20 cellular contexts compared by ENCODE assay signal in genomic region chr2:78568921-78569320, GRCh38.
DNase-seq lines count a peak whose midpoint lies in the region; ATAC-seq and TF ChIP-seq lines count a peak whose summit lies in the region.
"Had no signal": no experiment of that assay in that cellular context is flagged by ENCODE, and none has a peak within 500 bp of the region (broad histone marks: within the 10 kb centered on the region; RNA-seq: fewer than 3 reads in every experiment).

No MANE protein-coding gene starts in this region.

- no peak overlapping the region for H2BK12ac ChIP-seq in neuronal stem cell (ENCODE audit: low read length)

- H3K4ac ChIP-seq in neuronal stem cell (ENCODE audit: low read length): no peak overlapping the region

- H3K4me3 ChIP-seq in neural cell (ENCODE audit: low read length) (peak overlapping the region; percentile 45), neuronal stem cell (ENCODE audit: low read length in 2 of 2) (no peak overlapping the region), GM23338 (no peak overlapping the region)
- H3K4me3 ChIP-seq: A549; BLaER1 treated with 17β-estradiol and CSF1 and Interleukin-3, amounts not matched to agents 10 nM and 100 nM had no signal

- H3K4me2 ChIP-seq in neural cell (ENCODE audit: low read length) (peak overlapping the region; percentile 49), neuronal stem cell (ENCODE audit: insufficient read depth, low read length, poor library complexity, severe bottlenecking) (no peak overlapping the region), GM23338 (no peak overlapping the region)
- H3K4me2 ChIP-seq: A549; BLaER1 treated with 17β-estradiol and CSF1 and Interleukin-3, amounts not matched to agents 10 nM and 100 nM had no signal

- no peaks in the 10 kb centered on the region for H3K9me3 ChIP-seq in neural cell (ENCODE audit: low read length)
- no peaks in the 10 kb centered on the region for H3K9me3 ChIP-seq in neuronal stem cell (replicated peaks in 1 of 2; ENCODE audit: control insufficient read depth in 2 of 2, insufficient read depth in 1 of 2, low read depth in 1 of 2, low read length in 2 of 2)
- H3K9me3 ChIP-seq: BLaER1 treated with 17β-estradiol and CSF1 and Interleukin-3, amounts not matched to agents 10 nM and 100 nM; Caco-2 had no signal

- H3K9ac ChIP-seq in neural cell (ENCODE audit: low read length) (no peak overlapping the region), neuronal stem cell (ENCODE audit: low read depth, low read length, poor library complexity) (no peak overlapping the region)
- H3K9ac ChIP-seq: BLaER1 treated with 17β-estradiol and CSF1 and Interleukin-3, amounts not matched to agents 10 nM and 100 nM had no signal

- H3F3A ChIP-seq in neural cell (ENCODE audit: insufficient read depth, low read length, poor library complexity, severe bottlenecking) (no peaks in the 10 kb centered on the region), GM23338 (replicated peaks; ENCODE audit: low read depth) (no peaks in the 10 kb centered on the region)

- H3K36me3 ChIP-seq in neural cell (ENCODE audit: insufficient read depth, low read length) (no peaks in the 10 kb centered on the region), neuronal stem cell (replicated peaks in 1 of 2; ENCODE audit: control insufficient read depth in 2 of 2, insufficient read depth in 2 of 2, low read length in 2 of 2) (no peaks in the 10 kb centered on the region), GM23338 (ENCODE audit: insufficient read depth) (no peaks in the 10 kb centered on the region)
- H3K36me3 ChIP-seq: BLaER1 treated with 17β-estradiol and CSF1 and Interleukin-3, amounts not matched to agents 10 nM and 100 nM had no signal

- H3K27ac ChIP-seq in neural cell (ENCODE audit: low read length): peak overlapping the region; percentile 68
- no peak overlapping the region for H3K27ac ChIP-seq in neuronal stem cell (replicated peaks; ENCODE audit: low read length)
- no peak overlapping the region for H3K27ac ChIP-seq in GM23338 (ENCODE audit: low read depth)
- H3K27ac ChIP-seq: 22Rv1; A549; BLaER1 treated with 17β-estradiol and CSF1 and Interleukin-3, amounts not matched to agents 10 nM and 100 nM; C4-2B had no signal

- no peak for TF ChIP-seq CTCF in neural cell (IDR thresholded peaks at IDR 0.05; ENCODE audit: poor library complexity, severe bottlenecking)
- TF ChIP-seq CTCF in GM23338 (conservative IDR thresholded peaks at IDR 0.05; ENCODE audit: low read depth in 2 of 2): no peak

- H3K27me3 Mint-ChIP-seq in GM23338 (ENCODE audit: insufficient read depth, low read depth, poor library complexity): no peaks in the 10 kb centered on the region
- H3K27me3 Mint-ChIP-seq: B cell; CD4-positive, alpha-beta T cell had no signal

- H2BK15ac ChIP-seq in neuronal stem cell (ENCODE audit: low read length): no peak overlapping the region

- H4K8ac ChIP-seq in neuronal stem cell (ENCODE audit: low read depth, low read length): no peak overlapping the region

- no peaks in the 10 kb centered on the region for H3K36me3 Mint-ChIP-seq in GM23338 (ENCODE audit: low read depth)
- H3K36me3 Mint-ChIP-seq: CD8-positive, alpha-beta T cell had no signal

- no peaks in the 10 kb centered on the region for H3K79me2 ChIP-seq in neural cell (replicated peaks; ENCODE audit: insufficient read depth, low read length)
- H3K79me2 ChIP-seq in GM23338 (replicated peaks; ENCODE audit: insufficient read depth): no peaks in the 10 kb centered on the region

- DNase-seq in NCI-H748 (lab: John Stamatoyannopoulos, UW; ENCODE audit: unreplicated experiment) (peak; percentile 1), NCI-H748 treated with DMSO at 0.1 percent for 48 hours (lab: John Stamatoyannopoulos, UW) (no peak), NCI-H2227 (lab: John Stamatoyannopoulos, UW; ENCODE audit: unreplicated experiment) (peak; percentile 59), neuronal stem cell (ENCODE audit: low spot score) (no peak), GM23338 (ENCODE audit: low spot score) (no peak)
- DNase-seq: ACHN; Caco-2; Calu3; CD4-positive, alpha-beta T cell; CD8-positive, alpha-beta T cell; DMS79 treated with DMSO at 0.1 percent for 48 hours; GF-D8 had no signal

- H3K9me2 ChIP-seq in neural cell (ENCODE audit: insufficient read depth, low read length): no peaks in the 10 kb centered on the region
- H3K9me2 ChIP-seq in GM23338 (ENCODE audit: insufficient read depth): no peaks in the 10 kb centered on the region

- H3K27me3 ChIP-seq in neural cell (ENCODE audit: insufficient read depth, low read depth, low read length): no peaks in the 10 kb centered on the region
- H3K27me3 ChIP-seq in neuronal stem cell (ENCODE audit: control insufficient read depth in 3 of 3, insufficient read depth in 3 of 3, low read depth in 1 of 3, low read length in 3 of 3): no peaks in the 10 kb centered on the region
- no peaks in the 10 kb centered on the region for H3K27me3 ChIP-seq in GM23338 (ENCODE audit: insufficient read depth)
- H3K27me3 ChIP-seq: BLaER1 treated with 17β-estradiol and CSF1 and Interleukin-3, amounts not matched to agents 10 nM and 100 nM had no signal

- peak; percentile 62 for TF ChIP-seq EP300 in neural cell (conservative IDR thresholded peaks at IDR 0.05; ENCODE audit: poor library complexity, severe bottlenecking)

- no peak overlapping the region for H2AK5ac ChIP-seq in neuronal stem cell (ENCODE audit: low read depth, low read length)

- no peak overlapping the region for H4K91ac ChIP-seq in neuronal stem cell (ENCODE audit: low read depth, low read length, poor library complexity)

- H3K4me1 ChIP-seq in neuronal stem cell (ENCODE audit: control insufficient read depth in 2 of 2, insufficient read depth in 1 of 2, low read depth in 1 of 2, low read length in 2 of 2): peaks cover 0 to 2% of the 10 kb centered on the region in 2 donors
- no peaks in the 10 kb centered on the region for H3K4me1 ChIP-seq in GM23338 (ENCODE audit: insufficient read depth)
- H3K4me1 ChIP-seq: A549; BLaER1 treated with 17β-estradiol and CSF1 and Interleukin-3, amounts not matched to agents 10 nM and 100 nM; Caco-2 had no signal

- H2AFZ ChIP-seq in neural cell (ENCODE audit: low read depth, low read length) (peak overlapping the region; percentile 9), neuronal stem cell (ENCODE audit: low read length) (peak overlapping the region; percentile 31), GM23338 (no peak overlapping the region)

- no peak overlapping the region for H2BK5ac ChIP-seq in neuronal stem cell (ENCODE audit: low read length)

- no CpG with 5 or more reads among the region's 4 CpGs for WGBS in neuronal stem cell (ENCODE audit: extremely low coverage in 2 of 2, insufficient read length in 2 of 2, insufficient replicate concordance in 1 of 2), 2 donors

- H2BK120ac ChIP-seq in neuronal stem cell (ENCODE audit: low read depth, low read length): no peak overlapping the region

- no peak for TF ChIP-seq RAD21 in neural cell (conservative IDR thresholded peaks at IDR 0.05)

- H3K14ac ChIP-seq in neuronal stem cell (ENCODE audit: low read length): no peak overlapping the region

- H3K27ac Mint-ChIP-seq in GM23338: no peak overlapping the region
- H3K27ac Mint-ChIP-seq: B cell; CD4-positive, alpha-beta T cell; CD8-positive, alpha-beta T cell had no signal

- no peak overlapping the region for H3K4me3 Mint-ChIP-seq in GM23338
- H3K4me3 Mint-ChIP-seq: B cell; CD4-positive, alpha-beta T cell; CD8-positive, alpha-beta T cell had no signal

- H3K23ac ChIP-seq in neuronal stem cell (ENCODE audit: low read depth, low read length, poor library complexity): no peak overlapping the region

- peaks cover 7% of the 10 kb centered on the region; the same call in 2 of the 3 replicates for H3K4me1 Mint-ChIP-seq in GM23338
- H3K4me1 Mint-ChIP-seq: B cell had no signal

- no peaks in the 10 kb centered on the region; the same call in 2 of the 3 replicates for H3K9me3 Mint-ChIP-seq in GM23338

- H3K79me1 ChIP-seq in neuronal stem cell (ENCODE audit: low read depth, low read length): no peaks in the 10 kb centered on the region

- ATAC-seq in GM23338 (no peak), HG02798 (IDR thresholded peaks at IDR 0.05; ENCODE audit: poor library complexity, unreplicated experiment) (no peak), HG02610 (IDR thresholded peaks at IDR 0.05; ENCODE audit: unreplicated experiment) (no peak)
- ATAC-seq: A549; CD8-positive, alpha-beta T cell had no signal

- H3K18ac ChIP-seq in neuronal stem cell (ENCODE audit: low read length): no peak overlapping the region

- H4K20me1 ChIP-seq in neural cell (ENCODE audit: insufficient read depth): no peaks in the 10 kb centered on the region
- H4K20me1 ChIP-seq in GM23338 (replicated peaks; ENCODE audit: insufficient read depth): no peaks in the 10 kb centered on the region
- H4K20me1 ChIP-seq: BLaER1 treated with 17β-estradiol and CSF1 and Interleukin-3, amounts not matched to agents 10 nM and 100 nM had no signal

TF ChIP-seq in neural cell, 6 proteins besides CTCF, POLR2A, EP300 and RAD21:
- no peak for TF ChIP-seq TAF1 (IDR thresholded peaks at IDR 0.05; ENCODE audit: low read depth)
- TF ChIP-seq SMC3 (conservative IDR thresholded peaks at IDR 0.05; ENCODE audit: poor library complexity): no peak
- TF ChIP-seq POLR2AphosphoS5 (IDR thresholded peaks at IDR 0.05): no peak
- TF ChIP-seq EZH2 (IDR thresholded peaks at IDR 0.05; ENCODE audit: borderline replicate concordance, insufficient read depth, low read length, poor library complexity, severe bottlenecking): no peak

TF ChIP-seq in GM23338, 12 proteins besides CTCF, POLR2A, EP300 and RAD21 (continues in another document):
- TF ChIP-seq ZNF331 (CRISPR knock-in tag; IDR thresholded peaks at IDR 0.05; ENCODE audit: low read depth): no peak
- no peak for TF ChIP-seq CREB1 (CRISPR knock-in tag; IDR thresholded peaks at IDR 0.05; ENCODE audit: low read depth)
- no peak for TF ChIP-seq EZH2phosphoT487 (IDR thresholded peaks at IDR 0.05; ENCODE audit: unreplicated experiment)
- no peak for TF ChIP-seq ZNF114 (CRISPR knock-in tag; IDR thresholded peaks at IDR 0.05)
- TF ChIP-seq JUNB (IDR thresholded peaks at IDR 0.05; ENCODE audit: unreplicated experiment): no peak
- TF ChIP-seq STAT1 (IDR thresholded peaks at IDR 0.05; ENCODE audit: unreplicated experiment): no peak
- TF ChIP-seq EZH2 (IDR thresholded peaks at IDR 0.05; ENCODE audit: low read depth, unreplicated experiment): no peak

Comparison
In these comparisons a context has a peak if more than half of its experiments do, and no peak if none do; other contexts are left out.
1. DNase-seq: peak in NCI-H748 (single experiment) and NCI-H2227 (single experiment); none in NCI-H748 treated with DMSO at 0.1 percent for 48 hours (single experiment), neuronal stem cell (single experiment) and GM23338 (single experiment).